In the genomic region with DNA sequence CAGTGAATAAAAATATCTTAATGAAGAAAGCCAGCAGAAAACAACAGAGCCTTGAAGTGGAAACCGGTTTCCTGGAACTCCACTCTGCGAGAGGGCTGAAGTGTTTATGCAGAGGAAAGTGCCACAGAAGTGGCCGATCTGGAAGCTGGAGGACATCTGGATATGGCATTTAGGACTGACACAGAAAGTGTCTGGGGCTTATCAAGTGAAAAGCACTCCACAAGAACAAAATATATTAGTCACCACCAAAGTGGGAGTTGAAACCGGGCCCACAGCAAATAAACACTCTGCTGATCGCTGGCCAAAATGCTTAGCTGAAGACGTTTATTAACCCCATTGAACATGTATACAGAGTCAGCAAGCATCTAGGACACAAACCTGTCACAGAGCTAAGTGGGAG, we compare ENCODE assay signal across 9 cellular contexts. TPM values are rescaled to one million over a fixed set of nuclear protein-coding genes. Genes with fewer than 3 reads are reported as not detected.
DNase-seq lines count a peak whose midpoint lies in the region; ATAC-seq, FAIRE-seq and TF ChIP-seq lines count a peak whose summit lies in the region.
"Had no signal": no experiment of that assay in that cellular context is flagged by ENCODE, and none has a peak within 500 bp of the region (broad histone marks: within the 10 kb centered on the region; RNA-seq: fewer than 3 reads in every experiment).

No MANE protein-coding gene starts in this region.

- H3K9me3 Mint-ChIP-seq in astrocyte (ENCODE audit: unreplicated experiment), result no peaks in the 10 kb centered on the region

- intact Hi-C loops in HepG2 (cut with micrococcal nuclease; ENCODE audit: unreplicated experiment), result no loop called here
- intact Hi-C loops in aorta (cut with DNase I), result no loop called here

- TF ChIP-seq RAD21 in liver (IDR thresholded peaks at IDR 0.05) (no peak), HepG2 (CRISPR knock-in tag; IDR thresholded peaks at IDR 0.05) (no peak)

- H3K4me2 ChIP-seq in HepG2 (ENCODE audit: low read depth, low read length), result no peak overlapping the region
- H3K4me2 ChIP-seq in astrocyte (ENCODE audit: low read length), result peak overlapping the region; percentile 56

- H3K9me3 ChIP-seq in liver (ENCODE audit: control insufficient read depth in 4 of 4, low read length in 3 of 4) (no peaks in the 10 kb centered on the region), HepG2 (ENCODE audit: low read length) (no peaks in the 10 kb centered on the region), astrocyte (ENCODE audit: insufficient read depth, low read depth, low read length) (no peaks in the 10 kb centered on the region), lung (ENCODE audit: control insufficient read depth in 2 of 2, insufficient read depth in 1 of 2, low read length in 1 of 2) (no peaks in the 10 kb centered on the region), aorta (ENCODE audit: control insufficient read depth, low read length) (no peaks in the 10 kb centered on the region)

- no peaks in the 10 kb centered on the region for H3K36me3 ChIP-seq in liver (ENCODE audit: control insufficient read depth in 4 of 4, insufficient read depth in 3 of 4, low read depth in 1 of 4, low read length in 3 of 4)
- H3K36me3 ChIP-seq in HepG2 (replicated peaks in 1 of 2; ENCODE audit: control insufficient read depth in 1 of 2, insufficient read depth in 2 of 2, low read length in 2 of 2), result no peaks in the 10 kb centered on the region
- H3K36me3 ChIP-seq in astrocyte (ENCODE audit: insufficient read depth, low read length), result no peaks in the 10 kb centered on the region
- no peaks in the 10 kb centered on the region for H3K36me3 ChIP-seq in lung (ENCODE audit: control insufficient read depth in 2 of 2, insufficient read depth in 2 of 2, low read length in 2 of 2)
- no peaks in the 10 kb centered on the region for H3K36me3 ChIP-seq in aorta (ENCODE audit: control insufficient read depth in 1 of 2, insufficient read depth in 2 of 2, low read length in 1 of 2)

- H3K27me3 ChIP-seq in liver (ENCODE audit: control insufficient read depth in 4 of 4, insufficient read depth in 4 of 4, low read length in 3 of 4), result no peaks in the 10 kb centered on the region
- no peaks in the 10 kb centered on the region for H3K27me3 ChIP-seq in HepG2 (ENCODE audit: control insufficient read depth in 1 of 2, insufficient read depth in 2 of 2, low read length in 2 of 2)
- no peaks in the 10 kb centered on the region for H3K27me3 ChIP-seq in astrocyte (ENCODE audit: insufficient read depth, low read length)
- no peaks in the 10 kb centered on the region for H3K27me3 ChIP-seq in lung (ENCODE audit: control insufficient read depth, insufficient read depth)
- H3K27me3 ChIP-seq in aorta (ENCODE audit: control insufficient read depth in 1 of 2, insufficient read depth in 2 of 2, low read length in 1 of 2), result no peaks in the 10 kb centered on the region

- H4K20me1 ChIP-seq in HepG2 (ENCODE audit: insufficient read depth, low read length), result no peaks in the 10 kb centered on the region
- no peaks in the 10 kb centered on the region for H4K20me1 ChIP-seq in astrocyte (ENCODE audit: insufficient read depth, low read length)

- H3K4me1 Mint-ChIP-seq in astrocyte (ENCODE audit: low read depth, unreplicated experiment), result peaks cover 57% of the 10 kb centered on the region

- H3K4me1 ChIP-seq in liver (ENCODE audit: control insufficient read depth in 4 of 4, insufficient read depth in 4 of 4, low read length in 3 of 4) (peaks cover 0 to 5% (median 2%) of the 10 kb centered on the region in 4 donors), HepG2 (ENCODE audit: insufficient read depth, low read length) (peaks cover 24% of the 10 kb centered on the region), astrocyte (ENCODE audit: insufficient read depth, low read length) (peaks cover 45% of the 10 kb centered on the region), lung (ENCODE audit: control insufficient read depth in 2 of 2, insufficient read depth in 2 of 2, low read length in 2 of 2) (peaks cover 46 to 71% of the 10 kb centered on the region in 2 donors), aorta (ENCODE audit: control insufficient read depth in 1 of 2, insufficient read depth in 2 of 2, low read length in 2 of 2) (peaks cover 2% of the 10 kb centered on the region in 2 donors)

- no peaks in the 10 kb centered on the region for H3K27me3 Mint-ChIP-seq in astrocyte (ENCODE audit: low read depth, unreplicated experiment)

- in situ Hi-C loops in HepG2 (cut with HindIII; ENCODE audit: extremely low pct_ligation_motif_present, low pct_unique_long_range_greater_than_20kb), result no loop called here

- H3K9ac ChIP-seq in liver (ENCODE audit: low read depth in 1 of 2, low read length in 2 of 2) (no peak overlapping the region), HepG2 (ENCODE audit: insufficient read depth, low read depth, low read length) (no peak overlapping the region), astrocyte (ENCODE audit: low read length) (peak overlapping the region; percentile 71)

- TF ChIP-seq CTCF in liver (IDR thresholded peaks at IDR 0.05; ENCODE audit: low read depth, low read length, missing input control), result no peak
- TF ChIP-seq CTCF in HepG2 (CRISPR knock-in tag; IDR thresholded peaks at IDR 0.05), result no peak
- TF ChIP-seq CTCF in astrocyte (IDR thresholded peaks at IDR 0.05; ENCODE audit: insufficient read depth, low read depth, low read length), result no peak
- TF ChIP-seq CTCF in lung (IDR thresholded peaks at IDR 0.05; ENCODE audit: control extremely low read depth, extremely low read depth), result no peak

- peaks cover 11% of the 10 kb centered on the region for H3K36me3 Mint-ChIP-seq in astrocyte (ENCODE audit: low read depth, unreplicated experiment)

- POLR2A ChIA-PET in HepG2 (lab: Yijun Ruan, JAX), result no interaction called here

- no peak for TF ChIP-seq EP300 in HepG2 (IDR thresholded peaks at IDR 0.05; ENCODE audit: low read depth in 2 of 2, low read length in 2 of 2)
- TF ChIP-seq EP300 in HepG2 (CRISPR knock-in tag; IDR thresholded peaks at IDR 0.05; ENCODE audit: borderline replicate concordance), result no peak

- WGBS in liver, result 63% methylated on average over 6 of the region's 6 CpGs
- WGBS in HepG2 (ENCODE audit: low lambda C conversion rate), result 71% methylated on average over 6 of the region's 6 CpGs
- WGBS in lung, 2 donors, result 21 to 44% methylated on average over 6 of the region's 6 CpGs
- 3 to 7% methylated on average over 6 of the region's 6 CpGs for WGBS in aorta, 2 donors

- H3K79me2 ChIP-seq in HepG2 (ENCODE audit: insufficient read depth, low read length) (no peaks in the 10 kb centered on the region), astrocyte (ENCODE audit: insufficient read depth, low read length) (peaks cover 36% of the 10 kb centered on the region)

- H3K27ac ChIP-seq in liver (ENCODE audit: low read depth in 1 of 2, low read length in 2 of 2) (peak overlapping the region; percentile 53 to 62), HepG2 (ENCODE audit: extremely low read length, insufficient read depth, low read length) (no peak overlapping the region), astrocyte (ENCODE audit: low read depth, low read length) (peak overlapping the region; percentile 88), lung (ENCODE audit: low read depth in 1 of 2, low read length in 1 of 2) (peak overlapping the region; percentile 92 to 95), aorta (ENCODE audit: low read depth in 1 of 2, low read length in 2 of 2) (peak overlapping the region; percentile 1 to 72)
- H3K27ac ChIP-seq: VCaP had no signal

- CTCF ChIA-PET in HepG2 (lab: Yijun Ruan, JAX; ENCODE audit: low intra/inter-chr PET ratio, low total read pairs), result no interaction called here

- ATAC-seq in HepG2 (no peak), lung (ENCODE audit: insufficient read depth, low FRiP score) (peak; percentile 31), aorta (ENCODE audit: low FRiP score) (peak; percentile 36), GM21360 (IDR thresholded peaks at IDR 0.05; ENCODE audit: unreplicated experiment) (no peak), HG03097 (IDR thresholded peaks at IDR 0.05; ENCODE audit: low FRiP score, unreplicated experiment) (no peak)

- H2AFZ ChIP-seq in HepG2 (ENCODE audit: low read length) (no peak overlapping the region), astrocyte (ENCODE audit: low read depth, low read length) (no peak overlapping the region)

- DNase-seq in HepG2 (ENCODE audit: low spot score) (no peak), astrocyte (ENCODE audit: low read depth) (peak; percentile 90), lung (ENCODE audit: low spot score) (peak; percentile 85), aorta (no peak), hippocampal formation (lab: John Stamatoyannopoulos, UW) (no peak)

- BruUV-seq in HepG2 (replicated peaks; lab: Mats Ljungman, UMichigan), result no TSS peak

- FAIRE-seq in HepG2 (lab: Jason Lieb, UNC) (no peak), astrocyte (lab: Jason Lieb, UNC) (peak; percentile 45)

- no peak overlapping the region for H3K4me3 Mint-ChIP-seq in astrocyte (ENCODE audit: unreplicated experiment)

- TF ChIP-seq POLR2A in HepG2 (IDR thresholded peaks at IDR 0.05; ENCODE audit: insufficient read depth in 1 of 2, low read depth in 2 of 2, low read length in 2 of 2), result no peak

- peak overlapping the region; percentile 98 for H3K27ac Mint-ChIP-seq in astrocyte (ENCODE audit: unreplicated experiment)

- H3K4me3 ChIP-seq in liver (ENCODE audit: low read depth in 1 of 3, low read length in 3 of 3) (no peak overlapping the region), HepG2 (replicated peaks in 1 of 3; ENCODE audit: insufficient read depth in 1 of 3, low read depth in 2 of 3, low read length in 3 of 3) (no peak overlapping the region), astrocyte (ENCODE audit: insufficient read depth, low read depth, low read length) (no peak overlapping the region), lung (no peak overlapping the region), aorta (ENCODE audit: low read length in 2 of 2) (no peak overlapping the region)

RNA-seq across cellular contexts. Expression of gene NOD1, which starts 7.8 kb away (rescaled TPM):
- total RNA-seq in liver, result 1 to 10 TPM; 2.1 to 3.5 TPM
- 1 to 10 TPM; 1.7 to 1.8 TPM for polyA plus RNA-seq in liver
- 2.9 TPM in 2 replicates for total RNA-seq in HepG2 (2016; rRNA removed; fragmentation: Illumina TruSeq; extraction: Trizol)
- total RNA-seq in HepG2 (2016; cell fraction: cytosol; rRNA removed; fragmentation: Illumina TruSeq; extraction: Trizol; ENCODE audit: low read depth), result 1.6 and 1.8 TPM in 2 replicates
- total RNA-seq in HepG2 (2016; cell fraction: insoluble cytoplasmic fraction; rRNA removed; fragmentation: Illumina TruSeq; extraction: Trizol), result 2.4 and 2.6 TPM in 2 replicates
- total RNA-seq in HepG2 (2016; cell fraction: membrane; rRNA removed; fragmentation: Illumina TruSeq; extraction: Trizol), result 1.7 and 3.3 TPM in 2 replicates
- 4.8 and 4.9 TPM in 2 replicates for total RNA-seq in HepG2 (2016; cell fraction: nucleus; rRNA removed; fragmentation: Illumina TruSeq; extraction: Trizol)
- polyA plus RNA-seq in HepG2 (2011; rRNA removed), result 1.7 and 1.9 TPM in 2 replicates
- polyA plus RNA-seq in HepG2 (2011; cell fraction: cytosol; rRNA removed), result 1.1 and 1.4 TPM in 2 replicates
- polyA plus RNA-seq in HepG2 (2011; cell fraction: nucleus; rRNA removed), result 4.1 and 4.3 TPM in 2 replicates
- 0.91 and 1.1 TPM in 2 replicates for polyA plus RNA-seq in HepG2 (2012)
- 0.54 and 0.55 TPM in 2 replicates for polyA plus RNA-seq in HepG2 (2016; cell fraction: cytosol; fragmentation: Illumina TruSeq; extraction: Trizol; ENCODE audit: low read depth)
- polyA plus RNA-seq in HepG2 (2016; cell fraction: insoluble cytoplasmic fraction; fragmentation: Illumina TruSeq; extraction: Trizol; ENCODE audit: low read depth), result 2.1 and 3.1 TPM in 2 replicates
- polyA plus RNA-seq in HepG2 (2016; cell fraction: membrane; fragmentation: Illumina TruSeq; extraction: Trizol; ENCODE audit: low read depth), result 1.2 TPM in 2 replicates
- 6.7 and 7.0 TPM in 2 replicates for polyA plus RNA-seq in HepG2 (2016; cell fraction: nucleus; fragmentation: Illumina TruSeq; extraction: Trizol; ENCODE audit: insufficient read depth, low read depth)
- polyA minus RNA-seq in HepG2 (2011; rRNA and poly(A)+ RNA removed; ENCODE audit: low replicate concordance), result 4.2 and 9.5 TPM in 2 replicates
- polyA minus RNA-seq in HepG2 (2011; cell fraction: cytosol; rRNA and poly(A)+ RNA removed), result 0.97 and 1.1 TPM in 2 replicates
- 4.5 and 5.7 TPM in 2 replicates for polyA minus RNA-seq in HepG2 (2011; cell fraction: nucleus; rRNA and poly(A)+ RNA removed)
- total RNA-seq in astrocyte, result 9.3 and 9.7 TPM in 2 replicates
- total RNA-seq in lung, result 10 to 100 TPM; 22.0 to 46.1 TPM
- polyA plus RNA-seq in lung, result 10 to 100 TPM; 11.5 to 21.0 TPM
- 10 to 100 TPM; 18.5 to 38.4 TPM for total RNA-seq in aorta
- polyA plus RNA-seq in aorta, result 10 to 100 TPM in 1 of 2 donors, 1 to 10 TPM in 1; 2.4 to 19.9 TPM

RNA-seq across cellular contexts. Expression of gene GGCT, which starts 33.8 kb away (rescaled TPM):
- total RNA-seq in liver, result 10 to 100 TPM; 11.0 to 21.5 TPM
- polyA plus RNA-seq in liver, result 10 to 100 TPM; 21.2 to 22.5 TPM
- total RNA-seq in HepG2 (2016; rRNA removed; fragmentation: Illumina TruSeq; extraction: Trizol), result 78.3 and 100 TPM in 2 replicates
- 39.7 and 45.3 TPM in 2 replicates for total RNA-seq in HepG2 (2016; cell fraction: cytosol; rRNA removed; fragmentation: Illumina TruSeq; extraction: Trizol; ENCODE audit: low read depth)
- 82.1 and 105 TPM in 2 replicates for total RNA-seq in HepG2 (2016; cell fraction: insoluble cytoplasmic fraction; rRNA removed; fragmentation: Illumina TruSeq; extraction: Trizol)
- total RNA-seq in HepG2 (2016; cell fraction: membrane; rRNA removed; fragmentation: Illumina TruSeq; extraction: Trizol), result 67.8 and 73.9 TPM in 2 replicates
- 32.3 and 39.6 TPM in 2 replicates for total RNA-seq in HepG2 (2016; cell fraction: nucleus; rRNA removed; fragmentation: Illumina TruSeq; extraction: Trizol)
- polyA plus RNA-seq in HepG2 (2011; rRNA removed), result 14.0 and 19.5 TPM in 2 replicates
- polyA plus RNA-seq in HepG2 (2011; cell fraction: cytosol; rRNA removed), result 11.4 and 15.5 TPM in 2 replicates
- polyA plus RNA-seq in HepG2 (2011; cell fraction: nucleus; rRNA removed), result 4.5 and 4.6 TPM in 2 replicates
- polyA plus RNA-seq in HepG2 (2012), result 24.6 and 36.2 TPM in 2 replicates
- 46.7 and 63.3 TPM in 2 replicates for polyA plus RNA-seq in HepG2 (2016; cell fraction: cytosol; fragmentation: Illumina TruSeq; extraction: Trizol; ENCODE audit: low read depth)
- 121 TPM in 2 replicates for polyA plus RNA-seq in HepG2 (2016; cell fraction: insoluble cytoplasmic fraction; fragmentation: Illumina TruSeq; extraction: Trizol; ENCODE audit: low read depth)
- polyA plus RNA-seq in HepG2 (2016; cell fraction: membrane; fragmentation: Illumina TruSeq; extraction: Trizol; ENCODE audit: low read depth), result 69.8 and 73.0 TPM in 2 replicates
- polyA plus RNA-seq in HepG2 (2016; cell fraction: nucleus; fragmentation: Illumina TruSeq; extraction: Trizol; ENCODE audit: insufficient read depth, low read depth), result 58.4 and 59.1 TPM in 2 replicates
- 8.0 and 33.3 TPM in 2 replicates for polyA minus RNA-seq in HepG2 (2011; rRNA and poly(A)+ RNA removed; ENCODE audit: low replicate concordance)
- polyA minus RNA-seq in HepG2 (2011; cell fraction: cytosol; rRNA and poly(A)+ RNA removed), result 5.6 and 6.7 TPM in 2 replicates
- polyA minus RNA-seq in HepG2 (2011; cell fraction: nucleus; rRNA and poly(A)+ RNA removed), result 5.8 and 6.7 TPM in 2 replicates
- total RNA-seq in astrocyte, result 27.7 and 29.6 TPM in 2 replicates
- 10 to 100 TPM; 33.1 to 38.1 TPM for total RNA-seq in lung
- 10 to 100 TPM; 45.0 to 90.1 TPM for polyA plus RNA-seq in lung
- 10 to 100 TPM; 16.7 to 22.5 TPM for total RNA-seq in aorta
- polyA plus RNA-seq in aorta, result 10 to 100 TPM; 29.4 to 64.2 TPM

Comparison
In these comparisons a context has a peak if more than half of its experiments do, and no peak if none do; other contexts are left out.
1. ATAC-seq: peak in lung (single experiment) and aorta (single experiment); none in HepG2 (single experiment), GM21360 (single experiment) and HG03097 (single experiment).
2. DNase-seq: peak in astrocyte (single experiment) and lung (single experiment); none in HepG2 (single experiment), aorta (0 of 2) and hippocampal formation (0 of 2).